ENCODE assay signal across 11 cellular contexts in the genomic region with DNA sequence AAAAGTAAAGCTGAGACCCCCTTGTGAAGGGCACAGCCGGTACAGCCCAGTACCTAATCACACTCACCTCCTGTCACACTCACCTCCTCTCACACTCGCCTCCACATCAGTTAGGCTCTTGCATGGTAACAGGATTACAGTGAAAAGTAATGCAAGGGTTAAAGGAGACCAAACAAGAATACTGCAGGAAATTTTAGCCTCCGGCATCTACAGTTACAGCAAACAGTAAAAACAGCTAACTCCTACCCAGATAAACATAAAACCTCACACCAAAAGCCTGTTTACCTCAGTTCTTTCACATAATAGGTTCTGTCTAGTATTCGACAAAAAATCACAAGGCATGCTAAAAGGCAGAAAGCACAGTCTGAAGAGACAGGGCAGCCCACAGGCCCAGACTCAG. TPM values are rescaled to one million over a fixed set of nuclear protein-coding genes. Genes with fewer than 3 reads are reported as not detected.
DNase-seq lines count a peak whose midpoint lies in the region; ATAC-seq and TF ChIP-seq lines count a peak whose summit lies in the region.
"Had no signal": no experiment of that assay in that cellular context is flagged by ENCODE, and none has a peak within 500 bp of the region (broad histone marks: within the 10 kb centered on the region; RNA-seq: fewer than 3 reads in every experiment).

No MANE protein-coding gene starts in this region.

- no peaks in the 10 kb centered on the region for H4K20me1 ChIP-seq in neural cell (ENCODE audit: insufficient read depth)

- H2AFZ ChIP-seq in neural cell (ENCODE audit: low read depth, low read length) = no peak overlapping the region

- H3K79me2 ChIP-seq in neural cell (replicated peaks; ENCODE audit: insufficient read depth, low read length) = no peaks in the 10 kb centered on the region

- no peaks in the 10 kb centered on the region for H3K27me3 Mint-ChIP-seq in WTC11 (ENCODE audit: low read depth)
- H3K27me3 Mint-ChIP-seq in type B pancreatic cell = no peaks in the 10 kb centered on the region
- no peaks in the 10 kb centered on the region for H3K27me3 Mint-ChIP-seq in activated CD4-positive, alpha-beta T cell treated with anti-CD3 and anti-CD28 coated beads for 36 hours
- H3K27me3 Mint-ChIP-seq: CD8-positive, alpha-beta memory T cell had no signal

- H3K36me3 Mint-ChIP-seq in WTC11 (peaks cover 14% of the 10 kb centered on the region), type B pancreatic cell (no peaks in the 10 kb centered on the region)
- H3K36me3 Mint-ChIP-seq in activated CD4-positive, alpha-beta T cell treated with anti-CD3 and anti-CD28 coated beads for 36 hours (ENCODE audit: low read depth) = peaks cover 2% of the 10 kb centered on the region

- TF ChIP-seq CTCF in WTC11 (IDR thresholded peaks at IDR 0.05) (no peak), fibroblast of villous mesenchyme (IDR thresholded peaks at IDR 0.05; ENCODE audit: insufficient read depth, low read depth, low read length) (no peak), neural cell (IDR thresholded peaks at IDR 0.05; ENCODE audit: poor library complexity, severe bottlenecking) (no peak), type B pancreatic cell (conservative IDR thresholded peaks at IDR 0.05) (no peak), esophagus muscularis mucosa (IDR thresholded peaks at IDR 0.05) (no peak)

- peaks cover 40% of the 10 kb centered on the region for H3K4me1 Mint-ChIP-seq in WTC11
- peaks cover 16% of the 10 kb centered on the region for H3K4me1 Mint-ChIP-seq in type B pancreatic cell (ENCODE audit: unreplicated experiment)
- H3K4me1 Mint-ChIP-seq in activated CD4-positive, alpha-beta T cell treated with anti-CD3 and anti-CD28 coated beads for 36 hours = peaks cover 19% of the 10 kb centered on the region

- H3K4me1 ChIP-seq in esophagus muscularis mucosa = peaks cover 4 to 14% (median 9%) of the 10 kb centered on the region in 4 donors

- POLR2A ChIA-PET in WTC11 (lab: Charles Lee) = no interaction called here
- POLR2A ChIA-PET in activated CD4-positive, alpha-beta T cell treated with anti-CD3 and anti-CD28 coated beads for 36 hours (lab: Charles Lee) = no interaction called here

- peak overlapping the region; percentile 71 for H3K27ac ChIP-seq in neural cell (ENCODE audit: low read length)
- no peak overlapping the region for H3K27ac ChIP-seq in esophagus muscularis mucosa (replicated peaks in 1 of 4)

- no peaks in the 10 kb centered on the region for H3K36me3 ChIP-seq in neural cell (ENCODE audit: insufficient read depth, low read length)
- no peaks in the 10 kb centered on the region for H3K36me3 ChIP-seq in esophagus muscularis mucosa

- H3K27me3 ChIP-seq in neural cell (ENCODE audit: insufficient read depth, low read depth, low read length) (no peaks in the 10 kb centered on the region), esophagus muscularis mucosa (no peaks in the 10 kb centered on the region)

- no peaks in the 10 kb centered on the region for H3K9me2 ChIP-seq in neural cell (ENCODE audit: insufficient read depth, low read length)

- H3K9me3 Mint-ChIP-seq in WTC11 (peaks cover 30% of the 10 kb centered on the region), type B pancreatic cell (no peaks in the 10 kb centered on the region)
- no peaks in the 10 kb centered on the region for H3K9me3 Mint-ChIP-seq in activated CD4-positive, alpha-beta T cell treated with anti-CD3 and anti-CD28 coated beads for 36 hours (ENCODE audit: low read depth)
- H3K9me3 Mint-ChIP-seq: CD8-positive, alpha-beta memory T cell; HFFc6 had no signal

- no peak for DNase-seq in WTC11 (ENCODE audit: low spot score)
- DNase-seq in fibroblast of villous mesenchyme (ENCODE audit: low read depth) = peak; percentile 30
- no peak for DNase-seq in type B pancreatic cell (ENCODE audit: extremely low spot score, unreplicated experiment)
- DNase-seq in activated CD4-positive, alpha-beta T cell treated with anti-CD3 and anti-CD28 coated beads for 36 hours = no peak
- DNase-seq in esophagus muscularis mucosa (ENCODE audit: extremely low spot score) = no peak
- DNase-seq in DMS114 treated with DMSO at 0.1 percent for 48 hours (lab: John Stamatoyannopoulos, UW; ENCODE audit: unreplicated experiment) = no peak
- DNase-seq: CD8-positive, alpha-beta memory T cell; HCEC 1CT; HFFc6; IMR-90 had no signal

- TF ChIP-seq POLR2A in esophagus muscularis mucosa (IDR thresholded peaks at IDR 0.05; ENCODE audit: low read depth) = no peak

- intact Hi-C loops in activated CD4-positive, alpha-beta T cell treated with anti-CD3 and anti-CD28 coated beads for 36 hours (cut with DNase I, micrococcal nuclease) = no loop called here
- intact Hi-C loops in esophagus muscularis mucosa (cut with DNase I) = no loop called here

- no peaks in the 10 kb centered on the region for H3F3A ChIP-seq in neural cell (ENCODE audit: insufficient read depth, low read length, poor library complexity, severe bottlenecking)

- H3K4me3 Mint-ChIP-seq in WTC11 (no peak overlapping the region), type B pancreatic cell (no peak overlapping the region)
- H3K4me3 Mint-ChIP-seq in activated CD4-positive, alpha-beta T cell treated with anti-CD3 and anti-CD28 coated beads for 36 hours = no peak overlapping the region
- H3K4me3 Mint-ChIP-seq: CD8-positive, alpha-beta memory T cell; HFFc6 had no signal

- H3K27ac Mint-ChIP-seq in WTC11 (peak overlapping the region; percentile 11; the same call in 1 of the 2 replicates), type B pancreatic cell (peak overlapping the region; percentile 29)
- H3K27ac Mint-ChIP-seq in activated CD4-positive, alpha-beta T cell treated with anti-CD3 and anti-CD28 coated beads for 36 hours = no peak overlapping the region
- H3K27ac Mint-ChIP-seq: HFFc6 had no signal

- H3K4me3 ChIP-seq in fibroblast of villous mesenchyme (ENCODE audit: low read depth, low read length) (no peak overlapping the region), neural cell (ENCODE audit: low read length) (no peak overlapping the region), esophagus muscularis mucosa (no peak overlapping the region)

- CTCF ChIA-PET in WTC11 (lab: Charles Lee) = interaction anchor here (1.1 kb wide), 1 partner anchor 82 kb away, joined by 5 read pairs; no protein-coding TSS in a partner anchor
- CTCF ChIA-PET in activated CD4-positive, alpha-beta T cell treated with anti-CD3 and anti-CD28 coated beads for 36 hours (lab: Charles Lee) = interaction anchor here (0.8 kb wide), 1 partner anchor 109 kb away, joined by 4 read pairs; no protein-coding TSS in a partner anchor

- no peaks in the 10 kb centered on the region for H3K9me3 ChIP-seq in neural cell (ENCODE audit: low read length)
- H3K9me3 ChIP-seq in esophagus muscularis mucosa = no peaks in the 10 kb centered on the region

- WGBS in esophagus muscularis mucosa = 85% methylated on average over 4 of the region's 4 CpGs

- TF ChIP-seq EP300 in neural cell (conservative IDR thresholded peaks at IDR 0.05; ENCODE audit: poor library complexity, severe bottlenecking) (no peak), esophagus muscularis mucosa (IDR thresholded peaks at IDR 0.05) (no peak)

- TF ChIP-seq RAD21 in neural cell (conservative IDR thresholded peaks at IDR 0.05) = no peak

- no peak overlapping the region for H3K4me2 ChIP-seq in neural cell (ENCODE audit: low read length)

- H3K9ac ChIP-seq in neural cell (ENCODE audit: low read length) = peak overlapping the region; percentile 41

- no peak for ATAC-seq in WTC11
- no peak for ATAC-seq in activated CD4-positive, alpha-beta T cell treated with anti-CD3 and anti-CD28 coated beads for 36 hours

TF ChIP-seq in WTC11, 78 proteins besides CTCF, POLR2A, EP300 and RAD21:
- TF ChIP-seq RORB (CRISPR knock-in tag; IDR thresholded peaks at IDR 0.05) = no peak

TF ChIP-seq in neural cell, 6 proteins besides CTCF, POLR2A, EP300 and RAD21 (continues in another document):
- TF ChIP-seq SMC3 (conservative IDR thresholded peaks at IDR 0.05; ENCODE audit: poor library complexity) (no peak), EZH2 (IDR thresholded peaks at IDR 0.05; ENCODE audit: borderline replicate concordance, insufficient read depth, low read length, poor library complexity, severe bottlenecking) (no peak), REST (IDR thresholded peaks at IDR 0.05; ENCODE audit: borderline replicate concordance) (no peak)

RNA-seq across cellular contexts. Expression of gene FARS2, which starts 55.6 kb away (rescaled TPM):
- total RNA-seq in WTC11 (2021) (10.7 to 15.0 TPM (median 11.3 TPM) in 3 replicates), fibroblast of villous mesenchyme (23.2 and 29.8 TPM in 2 replicates), type B pancreatic cell (ENCODE audit: low replicate concordance) (13.1 and 21.9 TPM in 2 replicates), esophagus muscularis mucosa (10 to 100 TPM; 10.6 to 24.9 (median 15.2) TPM)
- 11.9 and 17.5 TPM in 2 replicates for polyA plus RNA-seq in neural cell
- polyA minus RNA-seq in neural cell = 22.2 and 25.9 TPM in 2 replicates
- 10 to 100 TPM; 17.6 to 18.4 TPM for total RNA-seq in activated CD4-positive, alpha-beta T cell treated with anti-CD3 and anti-CD28 coated beads for 36 hours

RNA-seq across cellular contexts. Expression of gene LYRM4, which starts 56.2 kb away (rescaled TPM):
- 47.3 to 49.7 TPM (median 48.3 TPM) in 3 replicates for total RNA-seq in WTC11 (2021)
- 9.0 and 13.4 TPM in 2 replicates for total RNA-seq in fibroblast of villous mesenchyme
- 29.3 and 33.9 TPM in 2 replicates for polyA plus RNA-seq in neural cell
- 16.3 and 20.7 TPM in 2 replicates for polyA minus RNA-seq in neural cell
- 25.2 and 39.5 TPM in 2 replicates for total RNA-seq in type B pancreatic cell (ENCODE audit: low replicate concordance)
- total RNA-seq in activated CD4-positive, alpha-beta T cell treated with anti-CD3 and anti-CD28 coated beads for 36 hours = 10 to 100 TPM; 46.4 to 53.4 TPM
- 10 to 100 TPM; 16.9 to 20.9 (median 18.4) TPM for total RNA-seq in esophagus muscularis mucosa
